Comparison of ENCODE assay signal across 8 cellular contexts in the genomic region with DNA sequence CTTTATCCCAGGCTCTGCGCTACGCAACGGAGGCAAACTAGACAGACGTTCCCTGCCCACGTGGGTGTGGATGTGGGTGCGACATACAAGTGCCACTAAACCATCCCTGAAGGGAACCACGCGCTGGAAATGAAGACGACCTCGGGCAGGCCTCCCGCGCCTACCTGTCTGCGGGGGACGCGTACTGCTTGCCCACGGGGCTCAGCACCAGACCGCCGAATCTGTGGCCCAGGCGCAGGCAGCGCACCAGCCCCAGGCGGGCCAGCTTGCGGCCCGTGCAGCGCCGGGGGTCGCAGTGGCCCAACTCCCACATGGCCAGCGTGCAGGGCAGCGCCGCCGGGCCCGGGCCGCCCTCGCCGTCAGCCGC. TPM values are rescaled to one million over a fixed set of nuclear protein-coding genes. Genes with fewer than 3 reads are reported as not detected.
DNase-seq lines count a peak whose midpoint lies in the region; ATAC-seq lines count a peak whose summit lies in the region.

No MANE protein-coding gene starts in this region.

- peaks cover 2% of the 10 kb centered on the region for H3K36me3 Mint-ChIP-seq in activated naive CD4-positive, alpha-beta T cell treated with anti-CD3 and anti-CD28 coated beads for 36 hours (ENCODE audit: low read depth)
- H3K36me3 Mint-ChIP-seq in naive B cell, result no peaks in the 10 kb centered on the region

- H3K27me3 Mint-ChIP-seq in activated naive CD4-positive, alpha-beta T cell treated with anti-CD3 and anti-CD28 coated beads for 36 hours (ENCODE audit: low read depth), result no peaks in the 10 kb centered on the region
- H3K27me3 Mint-ChIP-seq in naive B cell, result no peaks in the 10 kb centered on the region

- peak; percentile 32 for DNase-seq in activated naive CD4-positive, alpha-beta T cell treated with anti-CD3 and anti-CD28 coated beads for 36 hours
- DNase-seq in activated naive CD4-positive, alpha-beta T cell treated with Interleukin-2 at 50 U/mL for 16 hours, result no peak
- DNase-seq in dermis blood vessel endothelial cell (peak; percentile 17), naive B cell (no peak), C1 segment of cervical spinal cord (lab: John Stamatoyannopoulos, UW) (no peak), NOMO-1 treated with DMSO at 0.1 percent for 48 hours (lab: John Stamatoyannopoulos, UW; ENCODE audit: unreplicated experiment) (no peak), SK-N-DZ (ENCODE audit: low spot score) (no peak)

- H3K36me3 ChIP-seq in KOPT-K1 (ENCODE audit: insufficient read depth, low read length), result peaks cover 23% of the 10 kb centered on the region; the same call in 1 of the 2 replicates

- peak overlapping the region; percentile 68 for H3K27ac Mint-ChIP-seq in activated naive CD4-positive, alpha-beta T cell treated with anti-CD3 and anti-CD28 coated beads for 36 hours
- H3K27ac Mint-ChIP-seq in naive B cell, result peak overlapping the region in 4 of 6 donors; percentile 59 to 82 (median 79)

- H3K4me1 Mint-ChIP-seq in activated naive CD4-positive, alpha-beta T cell treated with anti-CD3 and anti-CD28 coated beads for 36 hours (ENCODE audit: low read depth), result peaks cover 32% of the 10 kb centered on the region
- H3K4me1 Mint-ChIP-seq in naive B cell, result peaks cover 27 to 44% (median 32%) of the 10 kb centered on the region in 3 donors

- H3K27ac ChIP-seq in KOPT-K1 (ENCODE audit: low read depth, low read length, poor library complexity, severe bottlenecking), result peak overlapping the region; percentile 67

- no peaks in the 10 kb centered on the region for H3K9me3 Mint-ChIP-seq in activated naive CD4-positive, alpha-beta T cell treated with anti-CD3 and anti-CD28 coated beads for 36 hours
- no peaks in the 10 kb centered on the region for H3K9me3 Mint-ChIP-seq in naive B cell

- intact Hi-C loops in activated naive CD4-positive, alpha-beta T cell treated with anti-CD3 and anti-CD28 coated beads for 36 hours (cut with micrococcal nuclease), result loop anchor here (1.0 kb wide), 1 partner anchor 42 kb away; the partner anchor contains the start of gene UBE2I

- no peaks in the 10 kb centered on the region for H3K9me3 ChIP-seq in KOPT-K1 (ENCODE audit: insufficient read depth, low read length, poor library complexity, severe bottlenecking)

- CTCF ChIA-PET in activated naive CD4-positive, alpha-beta T cell treated with anti-CD3 and anti-CD28 coated beads for 36 hours (lab: Charles Lee), result interaction anchor here (1.1 kb wide), 1 partner anchor 12 kb away, joined by 3 read pairs; no protein-coding TSS in a partner anchor

- peak; percentile 13 to 22 for ATAC-seq in naive B cell (ENCODE audit: low read depth in 2 of 2)

- H3K4me3 Mint-ChIP-seq in activated naive CD4-positive, alpha-beta T cell treated with anti-CD3 and anti-CD28 coated beads for 36 hours, result peak overlapping the region; percentile 80
- H3K4me3 Mint-ChIP-seq in naive B cell, result peak overlapping the region; percentile 70 to 93 (median 82)

RNA-seq across cellular contexts. Expression of gene TSR3, which starts 0.5 kb away (rescaled TPM):
- total RNA-seq in activated naive CD4-positive, alpha-beta T cell treated with anti-CD3 and anti-CD28 coated beads for 36 hours, result 10 to 100 TPM; 48.5 to 50.7 TPM
- total RNA-seq in dermis blood vessel endothelial cell, result 75.9 and 97.2 TPM in 2 replicates
- polyA plus RNA-seq in naive B cell (ENCODE audit: low read depth in 6 of 6), result 100 to 1,000 TPM in 3 of 6 donors, 10 to 100 TPM in 3; 87.9 to 103 (median 99.1) TPM
- 104 and 120 TPM in 2 replicates for polyA plus RNA-seq in SK-N-DZ (2014; cell fraction: cytosol; rRNA removed)
- polyA plus RNA-seq in SK-N-DZ (2014; cell fraction: nucleus; rRNA removed), result 72.6 and 86.5 TPM in 2 replicates

RNA-seq across cellular contexts. Expression of gene GNPTG, which starts 0.5 kb away (rescaled TPM):
- total RNA-seq in activated naive CD4-positive, alpha-beta T cell treated with anti-CD3 and anti-CD28 coated beads for 36 hours, result 10 to 100 TPM; 15.9 to 17.3 TPM
- 40.3 and 49.9 TPM in 2 replicates for total RNA-seq in dermis blood vessel endothelial cell
- polyA plus RNA-seq in naive B cell (ENCODE audit: low read depth in 6 of 6), result 10 to 100 TPM; 39.7 to 52.1 (median 44.6) TPM
- 25.5 and 25.8 TPM in 2 replicates for polyA plus RNA-seq in SK-N-DZ (2014; cell fraction: cytosol; rRNA removed)
- 105 and 130 TPM in 2 replicates for polyA plus RNA-seq in SK-N-DZ (2014; cell fraction: nucleus; rRNA removed)

RNA-seq across cellular contexts. Expression of gene BAIAP3, which starts 17.8 kb away (rescaled TPM):
- total RNA-seq in activated naive CD4-positive, alpha-beta T cell treated with anti-CD3 and anti-CD28 coated beads for 36 hours, result under 1 TPM; 0.10 to 0.37 TPM
- total RNA-seq in dermis blood vessel endothelial cell, result 1.3 and 1.4 TPM in 2 replicates
- polyA plus RNA-seq in naive B cell (ENCODE audit: low read depth in 6 of 6), result 1 to 10 TPM in 1 of 6 donors, under 1 TPM in 4, not detected in 1; 0.20 to 1.3 (median 0.67) TPM
- 0.51 and 1.2 TPM in 2 replicates for polyA plus RNA-seq in SK-N-DZ (2014; cell fraction: cytosol; rRNA removed)
- 7.5 and 9.9 TPM in 2 replicates for polyA plus RNA-seq in SK-N-DZ (2014; cell fraction: nucleus; rRNA removed)

RNA-seq across cellular contexts. Expression of gene UBE2I, which starts 41.8 kb away (rescaled TPM):
- 100 to 1,000 TPM; 273 to 297 TPM for total RNA-seq in activated naive CD4-positive, alpha-beta T cell treated with anti-CD3 and anti-CD28 coated beads for 36 hours
- total RNA-seq in dermis blood vessel endothelial cell, result 58.7 and 77.9 TPM in 2 replicates
- 100 to 1,000 TPM in 5 of 6 donors, 10 to 100 TPM in 1; 99.5 to 121 (median 114) TPM for polyA plus RNA-seq in naive B cell (ENCODE audit: low read depth in 6 of 6)
- 102 and 125 TPM in 2 replicates for polyA plus RNA-seq in SK-N-DZ (2014; cell fraction: cytosol; rRNA removed)
- 132 and 304 TPM in 2 replicates for polyA plus RNA-seq in SK-N-DZ (2014; cell fraction: nucleus; rRNA removed)

Comparison
In these comparisons a context has a peak if more than half of its experiments do, and no peak if none do; other contexts are left out.
1. DNase-seq: peak in activated naive CD4-positive, alpha-beta T cell treated with anti-CD3 and anti-CD28 coated beads for 36 hours (single experiment) and dermis blood vessel endothelial cell (single experiment); none in activated naive CD4-positive, alpha-beta T cell treated with Interleukin-2 at 50 U/mL for 16 hours (single experiment), naive B cell (single experiment), C1 segment of cervical spinal cord (0 of 14), NOMO-1 treated with DMSO at 0.1 percent for 48 hours (single experiment) and SK-N-DZ (single experiment).